Comparison of ENCODE assay signal across 1 cellular context in the genomic region with DNA sequence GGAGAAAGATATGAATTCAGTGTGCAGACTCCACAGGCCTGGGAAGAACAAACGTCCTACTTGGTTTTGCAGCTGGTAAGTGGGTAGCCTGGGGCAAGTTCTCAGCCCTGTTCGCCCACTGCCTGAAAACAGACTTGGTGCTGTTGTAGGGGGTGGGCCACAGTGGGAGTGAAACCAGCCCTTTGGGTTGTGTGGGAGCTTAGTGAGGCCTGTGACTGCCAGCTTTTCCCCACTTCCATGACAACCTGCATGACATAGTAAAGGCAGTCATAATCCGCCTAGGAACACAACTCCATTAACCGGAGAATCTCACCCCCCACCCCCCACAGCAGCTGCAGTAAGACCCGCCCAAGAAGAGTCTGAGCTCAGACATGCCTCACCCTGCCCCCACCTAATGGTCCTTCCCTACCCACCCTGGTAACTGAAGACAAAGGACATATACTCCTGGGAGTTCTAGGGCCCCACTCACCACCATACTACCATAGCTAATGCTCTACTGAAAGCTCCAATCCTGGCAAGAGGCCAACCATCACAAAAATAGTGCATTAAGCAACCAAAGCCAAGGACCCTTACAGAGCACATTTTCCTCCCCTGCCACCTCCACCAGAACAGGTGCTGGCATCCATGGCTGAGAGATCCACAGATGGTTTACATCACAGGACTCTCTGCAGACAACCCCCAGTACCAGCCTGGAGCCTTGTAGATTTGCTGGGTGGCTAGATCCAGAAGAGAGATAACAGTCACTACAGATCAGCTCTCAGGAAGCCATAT.
TF ChIP-seq lines count a peak whose summit lies in the region.

No MANE protein-coding gene starts in this region.

TF ChIP-seq in K562, 482 proteins besides CTCF, POLR2A, EP300 and RAD21 (continued from another document):
- TF ChIP-seq, protein P1, sequence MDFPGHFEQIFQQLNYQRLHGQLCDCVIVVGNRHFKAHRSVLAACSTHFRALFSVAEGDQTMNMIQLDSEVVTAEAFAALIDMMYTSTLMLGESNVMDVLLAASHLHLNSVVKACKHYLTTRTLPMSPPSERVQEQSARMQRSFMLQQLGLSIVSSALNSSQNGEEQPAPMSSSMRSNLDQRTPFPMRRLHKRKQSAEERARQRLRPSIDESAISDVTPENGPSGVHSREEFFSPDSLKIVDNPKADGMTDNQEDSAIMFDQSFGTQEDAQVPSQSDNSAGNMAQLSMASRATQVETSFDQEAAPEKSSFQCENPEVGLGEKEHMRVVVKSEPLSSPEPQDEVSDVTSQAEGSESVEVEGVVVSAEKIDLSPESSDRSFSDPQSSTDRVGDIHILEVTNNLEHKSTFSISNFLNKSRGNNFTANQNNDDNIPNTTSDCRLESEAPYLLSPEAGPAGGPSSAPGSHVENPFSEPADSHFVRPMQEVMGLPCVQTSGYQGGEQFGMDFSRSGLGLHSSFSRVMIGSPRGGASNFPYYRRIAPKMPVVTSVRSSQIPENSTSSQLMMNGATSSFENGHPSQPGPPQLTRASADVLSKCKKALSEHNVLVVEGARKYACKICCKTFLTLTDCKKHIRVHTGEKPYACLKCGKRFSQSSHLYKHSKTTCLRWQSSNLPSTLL (IDR thresholded peaks at IDR 0.05): no peak
